ENCODE assay signal across 1 cellular context in the genomic region with DNA sequence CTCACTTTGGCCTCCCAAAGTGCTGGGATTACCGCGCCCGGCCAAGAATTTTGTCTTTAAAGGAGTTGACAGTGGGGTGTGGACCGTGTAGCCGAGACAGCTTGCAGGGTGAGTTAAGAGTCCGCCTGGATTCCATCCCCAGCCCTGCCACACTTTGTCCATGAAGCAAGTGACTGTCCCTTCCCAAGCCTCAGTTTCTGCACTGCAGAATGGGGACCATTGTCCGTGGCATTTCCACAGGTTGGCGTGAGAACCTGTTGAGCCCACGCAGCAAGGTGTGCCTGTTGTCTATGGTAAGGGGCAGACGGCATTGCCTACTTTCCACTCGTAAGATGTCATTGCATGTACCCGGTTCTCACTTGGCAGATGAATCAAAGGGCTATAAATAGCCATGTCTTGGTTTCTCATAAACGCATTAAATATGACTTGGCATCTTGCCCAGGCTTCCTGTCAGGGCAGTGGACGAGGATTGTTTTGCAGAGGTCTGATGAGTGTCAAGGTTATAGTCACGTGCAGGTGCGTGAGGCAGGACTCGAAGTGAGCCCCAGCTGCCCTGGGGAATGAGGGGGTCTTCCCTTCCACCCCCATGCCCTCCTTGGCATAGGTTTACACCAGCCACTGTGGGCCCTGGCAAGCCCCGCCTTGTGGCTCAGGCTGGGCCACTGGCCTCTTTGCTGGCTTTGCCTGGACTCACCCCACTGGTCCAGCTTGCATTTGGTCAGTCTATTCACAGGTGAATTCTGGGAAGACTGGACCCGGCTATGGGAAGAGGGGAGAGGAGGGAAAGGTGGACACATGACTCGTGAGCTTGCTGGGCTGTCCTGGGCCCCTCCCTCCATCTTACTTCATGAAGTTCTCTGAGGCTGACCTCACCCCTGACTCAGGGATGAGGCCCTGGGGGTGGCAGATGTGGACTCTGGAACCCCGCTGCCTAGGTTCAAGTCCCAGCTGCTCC.
TF ChIP-seq lines count a peak whose summit lies in the region.

No MANE protein-coding gene starts in this region.

TF ChIP-seq in A549, 52 proteins besides CTCF, POLR2A, EP300 and RAD21 (continued from another document):
- TF ChIP-seq ATOH8 (CRISPR knock-in tag; IDR thresholded peaks at IDR 0.05; ENCODE audit: low read depth) (no peak), BCL3 (IDR thresholded peaks at IDR 0.05) (no peak), MAX (IDR thresholded peaks at IDR 0.05) (peak; percentile 65), HDAC2 (IDR thresholded peaks at IDR 0.05) (no peak)
